Comparison of ENCODE assay signal across 36 cellular contexts in genomic region chr1:161503394-161503748, GRCh38. TPM values are rescaled to one million over a fixed set of nuclear protein-coding genes. Genes with fewer than 3 reads are reported as not detected.
"Had no signal": no experiment of that assay in that cellular context is flagged by ENCODE, and none has a peak within 500 bp of the region (broad histone marks: within the 10 kb centered on the region; RNA-seq: fewer than 3 reads in every experiment).

No MANE protein-coding gene starts in this region.

- H3K9me3 ChIP-seq: MG63 had no signal

- H3K36me3 ChIP-seq: MG63 had no signal

- H3K27me3 ChIP-seq: MG63 had no signal

- DNase-seq: MG63, MM.1S, NCI-H1048, NCI-H1092, NCI-H1092 treated with DMSO at 0.1 percent for 48 hours, NCI-H1105, NCI-H1105 treated with DMSO at 0.1 percent for 48 hours, NCI-H1417, NCI-H1417 treated with DMSO at 0.1 percent for 48 hours, NCI-H1436, NCI-H1436 treated with DMSO at 0.1 percent for 48 hours, NCI-H146, NCI-H1694, NCI-H1694 treated with DMSO at 0.1 percent for 48 hours, NCI-H187, NCI-H187 treated with DMSO at 0.1 percent for 48 hours, NCI-H1930, NCI-H2029, NCI-H2029 treated with DMSO at 0.1 percent for 48 hours, NCI-H2081, NCI-H2081 treated with DMSO at 0.1 percent for 48 hours, NCI-H2107, NCI-H2171, NCI-H2171 treated with DMSO at 0.1 percent for 48 hours, NCI-H2227 treated with DMSO at 0.1 percent for 48 hours, NCI-H345, NCI-H446, NCI-H446 treated with DMSO at 0.1 percent for 48 hours, NCI-H510A, NCI-H510A treated with DMSO at 0.1 percent for 48 hours, NCI-H524, NCI-H524 treated with DMSO at 0.1 percent for 48 hours had no signal

- H3K4me3 ChIP-seq: MG63 had no signal

RNA-seq across cellular contexts. Expression of gene FCGR2A, which starts 1.9 kb away (rescaled TPM):
- total RNA-seq: LHCN-M2, MCF 10A had no signal

RNA-seq across cellular contexts. Expression of gene FCGR3A, which starts 46.2 kb away (rescaled TPM):
- total RNA-seq: LHCN-M2, M059J, MCF 10A, NCI-H460 had no signal
